In genomic region chr11:67632175-67632981, GRCh38 we compare ENCODE assay signal across 1 cellular context.
TF ChIP-seq lines count a peak whose summit lies in the region.

No MANE protein-coding gene starts in this region.

TF ChIP-seq in HepG2, 621 proteins besides CTCF, POLR2A, EP300 and RAD21 (continued from another document and continues in another):
- TF ChIP-seq TCF7 (IDR thresholded peaks at IDR 0.05; ENCODE audit: low read depth) (peak; percentile 37; the same call in 1 of the 2 replicates), ELF1 (CRISPR knock-in tag; IDR thresholded peaks at IDR 0.05) (no peak), ZNF850 (CRISPR knock-in tag; conservative IDR thresholded peaks at IDR 0.05) (no peak), SMC3 (IDR thresholded peaks at IDR 0.05; ENCODE audit: low read length) (no peak), NFRKB (IDR thresholded peaks at IDR 0.05) (no peak), THRA (CRISPR knock-in tag; IDR thresholded peaks at IDR 0.05; ENCODE audit: borderline replicate concordance) (peak; percentile 85; the same call in 1 of the 2 replicates), MXI1 (IDR thresholded peaks at IDR 0.05; ENCODE audit: borderline replicate concordance, low read depth, low read length) (0 out of 3 replicates have a peak, but pooled peaks have one; percentile 13), ZBTB20 (CRISPR knock-in tag; IDR thresholded peaks at IDR 0.05; ENCODE audit: borderline replicate concordance, low read depth) (peak; percentile 75; the same call in 1 of the 2 replicates), MAX (IDR thresholded peaks at IDR 0.05) (peak; percentile 33; the same call in 1 of the 2 replicates), ZNF431 (CRISPR knock-in tag; IDR thresholded peaks at IDR 0.05; ENCODE audit: borderline replicate concordance, low read depth) (0 out of 2 replicates have a peak, but pooled peaks have one; percentile 36), CCAR2 (optimal IDR thresholded peaks at IDR 0.05; ENCODE audit: low read depth, low read length) (no peak), ZNF124 (CRISPR knock-in tag; IDR thresholded peaks at IDR 0.05) (peak; percentile 69; the same call in 1 of the 2 replicates), ZNF704 (CRISPR knock-in tag; IDR thresholded peaks at IDR 0.05; ENCODE audit: borderline replicate concordance) (0 out of 2 replicates have a peak, but pooled peaks have one; percentile 24), FOXC1 (CRISPR knock-in tag; IDR thresholded peaks at IDR 0.05; ENCODE audit: borderline replicate concordance) (no peak; the same call in 1 of the 2 replicates), PHF20 (CRISPR knock-in tag; IDR thresholded peaks at IDR 0.05) (no peak), POGZ (CRISPR knock-in tag; IDR thresholded peaks at IDR 0.05) (no peak), DPF2 (CRISPR knock-in tag; IDR thresholded peaks at IDR 0.05; ENCODE audit: borderline replicate concordance, low read depth) (no peak), FOXA1 (IDR thresholded peaks at IDR 0.05) (no peak), FOXA1 (CRISPR knock-in tag; IDR thresholded peaks at IDR 0.05) (0 out of 2 replicates have a peak, but pooled peaks have one; percentile 10), DMAP1 (CRISPR knock-in tag; IDR thresholded peaks at IDR 0.05) (0 out of 2 replicates have a peak, but pooled peaks have one; percentile 26), SALL1 (CRISPR knock-in tag; IDR thresholded peaks at IDR 0.05) (peak; percentile 71), PATZ1 (CRISPR knock-in tag; IDR thresholded peaks at IDR 0.05) (no peak; the same call in none of the 2 replicates), MLXIP (CRISPR knock-in tag; IDR thresholded peaks at IDR 0.05; ENCODE audit: borderline replicate concordance) (no peak), ZNF891 (CRISPR knock-in tag; IDR thresholded peaks at IDR 0.05) (no peak), EZH2 (conservative IDR thresholded peaks at IDR 0.05; ENCODE audit: low read depth, low read length) (no peak), ZNF543 (CRISPR knock-in tag; IDR thresholded peaks at IDR 0.05) (no peak), REST (IDR thresholded peaks at IDR 0.05; ENCODE audit: borderline replicate concordance in 1 of 2, low read depth in 1 of 2, low read length in 2 of 2) (peak in 1 of 2 experiments; percentile 27; a peak in 1 of 4 replicates), ZNF576 (CRISPR knock-in tag; IDR thresholded peaks at IDR 0.05) (no peak), ZNF280B (CRISPR knock-in tag; IDR thresholded peaks at IDR 0.05; ENCODE audit: borderline replicate concordance) (no peak), ARID5B (CRISPR knock-in tag; IDR thresholded peaks at IDR 0.05) (peak; percentile 49; the same call in 1 of the 2 replicates), NR2F6 (IDR thresholded peaks at IDR 0.05) (peak; percentile 99), NR2F6 (CRISPR knock-in tag; IDR thresholded peaks at IDR 0.05) (peak; percentile 95), RFX5 (IDR thresholded peaks at IDR 0.05; ENCODE audit: low read depth, low read length) (peak; percentile 45; the same call in 1 of the 2 replicates), ZNF354B (CRISPR knock-in tag; IDR thresholded peaks at IDR 0.05) (no peak), ZNF629 (CRISPR knock-in tag; conservative IDR thresholded peaks at IDR 0.05) (peak; percentile 100), ZMYM3 (CRISPR knock-in tag; IDR thresholded peaks at IDR 0.05) (peak; percentile 99), ZNF234 (CRISPR knock-in tag; conservative IDR thresholded peaks at IDR 0.05) (no peak), RBAK (CRISPR knock-in tag; IDR thresholded peaks at IDR 0.05) (peak; percentile 39; the same call in 1 of the 2 replicates), SPEN (CRISPR knock-in tag; IDR thresholded peaks at IDR 0.05; ENCODE audit: low read depth) (peak; percentile 20; the same call in 1 of the 2 replicates), POGK (CRISPR knock-in tag; conservative IDR thresholded peaks at IDR 0.05) (peak; percentile 81; the same call in 1 of the 2 replicates), REPIN1 (CRISPR knock-in tag; IDR thresholded peaks at IDR 0.05; ENCODE audit: borderline replicate concordance, low read depth) (peak; percentile 81; the same call in 1 of the 2 replicates)
